ENCODE assay signal across 9 cellular contexts in genomic region chr17:38741853-38742421, GRCh38. TPM values are rescaled to one million over a fixed set of nuclear protein-coding genes. Genes with fewer than 3 reads are reported as not detected.
A peak's percentile ranks its signal among the peaks of the same experiment; 100 is the strongest.
DNase-seq lines count a peak whose midpoint lies in the region; ATAC-seq and TF ChIP-seq lines count a peak whose summit lies in the region.
"Had no signal": no experiment of that assay in that cellular context is flagged by ENCODE, and none has a peak within 500 bp of the region (broad histone marks: within the 10 kb centered on the region; RNA-seq: fewer than 3 reads in every experiment).

No MANE protein-coding gene starts in this region.

- peaks cover 4% of the 10 kb centered on the region for H3K4me1 Mint-ChIP-seq in activated CD4-positive, alpha-beta memory T cell treated with anti-CD3 and anti-CD28 coated beads for 36 hours (ENCODE audit: low read depth)

- intact Hi-C loops in heart right ventricle (cut with DNase I) (loop anchor here in 1 of 10 donors (5.0 kb wide), 1 partner anchor 35 kb away; the partner anchor contains the start of gene MLLT6), prostate gland (cut with DNase I) (loop anchor here (10.0 kb wide), 1 partner anchor 413 kb away; the partner anchor contains the start of gene PLXDC1)
- intact Hi-C loops in activated CD4-positive, alpha-beta memory T cell treated with anti-CD3 and anti-CD28 coated beads for 36 hours (cut with micrococcal nuclease) = no loop called here

- CTCF ChIA-PET in activated CD4-positive, alpha-beta memory T cell treated with anti-CD3 and anti-CD28 coated beads for 36 hours (lab: Charles Lee) = no interaction called here

- H3K4me3 ChIP-seq in heart right ventricle (peak overlapping the region in 4 of 10 donors; percentile 0 to 16 (median 6)), prostate gland (no peak overlapping the region)

- POLR2A ChIA-PET in activated CD4-positive, alpha-beta memory T cell treated with anti-CD3 and anti-CD28 coated beads for 36 hours (lab: Charles Lee) = no interaction called here

- peak overlapping the region; percentile 9 to 88 (median 78) for H3K27ac ChIP-seq in heart right ventricle
- H3K27ac ChIP-seq in prostate gland = peak overlapping the region; percentile 57 to 69

- H3K27ac Mint-ChIP-seq in activated CD4-positive, alpha-beta memory T cell treated with anti-CD3 and anti-CD28 coated beads for 36 hours = no peak overlapping the region
- H3K27ac Mint-ChIP-seq: T-helper 17 cell had no signal

- no peak for TF ChIP-seq POLR2A in prostate gland (IDR thresholded peaks at IDR 0.05)

- TF ChIP-seq CTCF in heart right ventricle (IDR thresholded peaks at IDR 0.05) (no peak), prostate gland (IDR thresholded peaks at IDR 0.05) (no peak)

- H3K36me3 ChIP-seq in heart right ventricle (peaks cover 0 to 32% (median 15%) of the 10 kb centered on the region in 9 donors), prostate gland (no peaks in the 10 kb centered on the region)

- no peaks in the 10 kb centered on the region for H3K9me3 Mint-ChIP-seq in activated CD4-positive, alpha-beta memory T cell treated with anti-CD3 and anti-CD28 coated beads for 36 hours

- H3K36me3 Mint-ChIP-seq in activated CD4-positive, alpha-beta memory T cell treated with anti-CD3 and anti-CD28 coated beads for 36 hours = no peaks in the 10 kb centered on the region

- H3K27me3 ChIP-seq in heart right ventricle = peaks cover 0 to 12% (median 0%) of the 10 kb centered on the region in 7 donors
- no peaks in the 10 kb centered on the region for H3K27me3 ChIP-seq in prostate gland (replicated peaks; ENCODE audit: insufficient read depth)

- H3K9me3 ChIP-seq in heart right ventricle (no peaks in the 10 kb centered on the region), prostate gland (no peaks in the 10 kb centered on the region)

- peaks cover 25% of the 10 kb centered on the region for H3K27me3 Mint-ChIP-seq in activated CD4-positive, alpha-beta memory T cell treated with anti-CD3 and anti-CD28 coated beads for 36 hours

- WGBS in heart right ventricle, 2 donors = 25 to 27% methylated on average over 8 of the region's 8 CpGs
- 22% methylated on average over 8 of the region's 8 CpGs for WGBS in prostate gland

- no peak overlapping the region for H3K4me3 Mint-ChIP-seq in activated CD4-positive, alpha-beta memory T cell treated with anti-CD3 and anti-CD28 coated beads for 36 hours
- H3K4me3 Mint-ChIP-seq: T-helper 17 cell had no signal

- DNase-seq in COR-L47 (lab: John Stamatoyannopoulos, UW) = peak; percentile 61
- DNase-seq in heart right ventricle = peak in 1 of 2 donors; percentile 63
- peak; percentile 64 for DNase-seq in prostate gland (ENCODE audit: low spot score)
- no peak for DNase-seq in activated CD4-positive, alpha-beta memory T cell treated with anti-CD3 and anti-CD28 coated beads for 36 hours
- DNase-seq in HuH-7 (ENCODE audit: low spot score) = no peak
- no peak for DNase-seq in hippocampal formation (lab: John Stamatoyannopoulos, UW)
- DNase-seq: T-helper 17 cell had no signal

- ATAC-seq in SK-N-SH treated with all-trans-retinoic acid at 6 μM for 48 hours (peak; percentile 16), heart right ventricle (peak; percentile 37 to 87 (median 68)), HG02870 (IDR thresholded peaks at IDR 0.05; ENCODE audit: unreplicated experiment) (no peak)

- H3K4me1 ChIP-seq in heart right ventricle = peaks cover 12 to 66% (median 53%) of the 10 kb centered on the region in 9 donors
- peaks cover 24% of the 10 kb centered on the region for H3K4me1 ChIP-seq in prostate gland (replicated peaks)

TF ChIP-seq in SK-N-SH treated with all-trans-retinoic acid at 6 μM for 48 hours, 23 proteins besides CTCF, POLR2A, EP300 and RAD21:
- TF ChIP-seq TSHZ2 (CRISPR knock-in tag; IDR thresholded peaks at IDR 0.05) = no peak
- TF ChIP-seq ZC3H10 (CRISPR knock-in tag; IDR thresholded peaks at IDR 0.05) = no peak

RNA-seq across cellular contexts. Expression of gene PCGF2, which starts 6.2 kb away (rescaled TPM):
- total RNA-seq in heart right ventricle (10 to 100 TPM; 15.8 to 30.0 (median 22.8) TPM), prostate gland (10 to 100 TPM; 17.1 to 17.8 TPM)
- polyA plus RNA-seq in heart right ventricle = 10 to 100 TPM; 23.8 to 51.6 TPM
- 1 to 10 TPM; 3.4 to 4.2 TPM for total RNA-seq in activated CD4-positive, alpha-beta memory T cell treated with anti-CD3 and anti-CD28 coated beads for 36 hours
- total RNA-seq: T-helper 17 cell had no signal

RNA-seq across cellular contexts. Expression of gene PSMB3, which starts 10.6 kb away (rescaled TPM):
- total RNA-seq in heart right ventricle (100 to 1,000 TPM; 148 to 220 (median 162) TPM), prostate gland (100 to 1,000 TPM; 116 to 192 TPM)
- polyA plus RNA-seq in heart right ventricle = 100 to 1,000 TPM; 359 to 379 TPM
- total RNA-seq in activated CD4-positive, alpha-beta memory T cell treated with anti-CD3 and anti-CD28 coated beads for 36 hours = 100 to 1,000 TPM; 335 to 348 TPM

RNA-seq across cellular contexts. Expression of gene CISD3, which starts 11.8 kb away (rescaled TPM):
- total RNA-seq in heart right ventricle (10 to 100 TPM; 58.1 to 84.1 (median 69.4) TPM), prostate gland (10 to 100 TPM; 17.1 to 17.8 TPM)
- polyA plus RNA-seq in heart right ventricle = 10 to 100 TPM; 50.5 to 83.6 TPM
- total RNA-seq in activated CD4-positive, alpha-beta memory T cell treated with anti-CD3 and anti-CD28 coated beads for 36 hours = 10 to 100 TPM; 54.7 to 59.1 TPM

RNA-seq across cellular contexts. Expression of gene MLLT6, which starts 36.9 kb away (rescaled TPM):
- 100 to 1,000 TPM in 1 of 10 donors, 10 to 100 TPM in 9; 56.3 to 100 (median 67.5) TPM for total RNA-seq in heart right ventricle
- 100 to 1,000 TPM in 1 of 2 donors, 10 to 100 TPM in 1; 17.3 to 104 TPM for polyA plus RNA-seq in heart right ventricle
- 100 to 1,000 TPM in 1 of 2 donors, 10 to 100 TPM in 1; 69.1 to 142 TPM for total RNA-seq in prostate gland
- total RNA-seq in activated CD4-positive, alpha-beta memory T cell treated with anti-CD3 and anti-CD28 coated beads for 36 hours = 100 to 1,000 TPM; 204 to 221 TPM

RNA-seq across cellular contexts. Expression of gene PIP4K2B, which starts 57.4 kb away (rescaled TPM):
- total RNA-seq in heart right ventricle (10 to 100 TPM; 37.9 to 51.9 (median 47.5) TPM), prostate gland (10 to 100 TPM; 46.2 to 65.2 TPM)
- polyA plus RNA-seq in heart right ventricle = 10 to 100 TPM; 15.3 to 20.3 TPM
- 10 to 100 TPM; 37.8 to 37.9 TPM for total RNA-seq in activated CD4-positive, alpha-beta memory T cell treated with anti-CD3 and anti-CD28 coated beads for 36 hours

Comparison
In these comparisons a context has a peak if more than half of its experiments do, and no peak if none do; other contexts are left out.
1. DNase-seq: peak in COR-L47 (single experiment) and prostate gland (single experiment); none in activated CD4-positive, alpha-beta memory T cell treated with anti-CD3 and anti-CD28 coated beads for 36 hours (single experiment), HuH-7 (single experiment) and hippocampal formation (0 of 2).